In genomic region chr22:23786752-23787599, GRCh38 we compare ENCODE assay signal across 8 cellular contexts. TPM values are rescaled to one million over a fixed set of nuclear protein-coding genes. Genes with fewer than 3 reads are reported as not detected.
DNase-seq lines count a peak whose midpoint lies in the region; ATAC-seq, FAIRE-seq and TF ChIP-seq lines count a peak whose summit lies in the region.

Gene SMARCB1, plus strand, starts transcription at chr22:23786966. Its CDS starts 204 bp downstream, at chr22:23787170.

- no peaks in the 10 kb centered on the region for H3K9me1 ChIP-seq in keratinocyte (ENCODE audit: control insufficient read depth, extremely low read depth, insufficient read depth, low read length)

- peaks cover 13% of the 10 kb centered on the region for H4K20me1 ChIP-seq in keratinocyte (ENCODE audit: control insufficient read depth, extremely low read depth, insufficient read depth, low read length)

- H3K4me1 ChIP-seq in keratinocyte (ENCODE audit: control insufficient read depth, extremely low read depth, insufficient read depth, low read length): peaks cover 17% of the 10 kb centered on the region

- no peak for TF ChIP-seq CTCF in keratinocyte (optimal IDR thresholded peaks at IDR 0.05 in 1 of 3, IDR thresholded peaks at IDR 0.05 in 1 of 3, conservative IDR thresholded peaks at IDR 0.05 in 1 of 3; ENCODE audit: extremely low read depth in 1 of 3, insufficient read depth in 2 of 3, low read length in 3 of 3)

- H2AFZ ChIP-seq in keratinocyte (ENCODE audit: control insufficient read depth, low read length): peak within 1 kb of the TSS; percentile 95

- H3K4me2 ChIP-seq in keratinocyte (ENCODE audit: control insufficient read depth, extremely low read depth, insufficient read depth, low read depth, low read length): peak within 1 kb of the TSS; percentile 99

- peaks cover 46% of the 10 kb centered on the region for H3K79me2 ChIP-seq in keratinocyte (ENCODE audit: control insufficient read depth, insufficient read depth, low read length)

- ATAC-seq in GM18520 (IDR thresholded peaks at IDR 0.05; ENCODE audit: unreplicated experiment) (peak; percentile 45), HG03066 (IDR thresholded peaks at IDR 0.05; ENCODE audit: low read depth, unreplicated experiment) (peak; percentile 80)

- H3K4me3 ChIP-seq in keratinocyte (ENCODE audit: control insufficient read depth in 2 of 3, extremely low read depth in 1 of 3, insufficient read depth in 2 of 3, low read depth in 1 of 3, low read length in 3 of 3): peak within 1 kb of the TSS; percentile 67 to 95 (median 95)

- peaks cover 2 to 5% of the 10 kb centered on the region in 2 experiments for H3K36me3 ChIP-seq in keratinocyte (ENCODE audit: control insufficient read depth in 2 of 2, extremely low read depth in 1 of 2, insufficient read depth in 2 of 2, low read length in 2 of 2)

- DNase-seq in 8988T (peak; percentile 95), NCI-H2227 treated with DMSO at 0.1 percent for 48 hours (lab: John Stamatoyannopoulos, UW) (peak; percentile 71), keratinocyte (ENCODE audit: low read depth, low spot score) (peak; percentile 25)
- DNase-seq in activated CD4-positive, CD25-positive, alpha-beta regulatory T cell treated with anti-CD3 and anti-CD28 coated beads, Interleukin-2, amount 50 U/mL, for 16 hours (ENCODE audit: low read depth, low spot score): peak; percentile 87
- peak; percentile 84 for DNase-seq in central memory CD4-positive, alpha-beta T cell
- DNase-seq in stimulated activated CD4-positive, alpha-beta T cell treated with anti-CD3 and anti-CD28 coated beads, Interleukin-12 subunit alpha, Interleukin-12 subunit beta, amount 100 ng/mL, for 4 hours: peak; percentile 92

- dilution Hi-C loops in keratinocyte (cut with MboI; ENCODE audit: extremely low pct_ligation_motif_present, low sequenced_read_pairs): no loop called here

- peak within 1 kb of the TSS; percentile 96 for H3K9ac ChIP-seq in keratinocyte (ENCODE audit: control insufficient read depth, extremely low read depth, insufficient read depth, low read length)

- no peaks in the 10 kb centered on the region for H3K9me3 ChIP-seq in keratinocyte (ENCODE audit: control insufficient read depth, low read depth, low read length)

- no peak for FAIRE-seq in keratinocyte (lab: Jason Lieb, UNC)

- peak within 1 kb of the TSS; percentile 91 for H3K27ac ChIP-seq in keratinocyte (ENCODE audit: control insufficient read depth, insufficient read depth, low read length)

- H3K27me3 ChIP-seq in keratinocyte (ENCODE audit: control insufficient read depth, extremely low read depth, insufficient read depth, low read length): no peaks in the 10 kb centered on the region

RNA-seq across cellular contexts. Expression of gene SMARCB1, which starts in this region (rescaled TPM):
- polyA plus RNA-seq in keratinocyte: 70.0 to 108 TPM (median 95.2 TPM) in 3 replicates
- 64.4 TPM for polyA plus RNA-seq in keratinocyte (2011; ENCODE audit: low read depth)
- polyA plus RNA-seq in keratinocyte (2011; cell fraction: cytosol; rRNA removed): 90.8 and 109 TPM in 2 replicates
- 56.9 and 68.9 TPM in 2 replicates for polyA plus RNA-seq in keratinocyte (2011; cell fraction: nucleus; rRNA removed)
- polyA plus RNA-seq in keratinocyte (2012; ENCODE audit: low replicate concordance): 48.5 and 84.2 TPM in 2 replicates
- polyA minus RNA-seq in keratinocyte: 56.7 to 79.8 TPM (median 75.5 TPM) in 3 replicates
- 36.8 TPM for polyA minus RNA-seq in keratinocyte (2011; cell fraction: cytosol; rRNA and poly(A)+ RNA removed)
- polyA minus RNA-seq in keratinocyte (2011; cell fraction: nucleus; rRNA and poly(A)+ RNA removed): 18.6 and 26.4 TPM in 2 replicates

Comparison
In these comparisons a context has a peak if more than half of its experiments do, and no peak if none do; other contexts are left out.
1. Peak in every context shown above with its lines: DNase-seq, ATAC-seq, H3K4me3 ChIP-seq and H3K27ac ChIP-seq.
2. DNase-seq: peak in every context shown above with its lines; median percentile 95 in 8988T; 92 in stimulated activated CD4-positive, alpha-beta T cell treated with anti-CD3 and anti-CD28 coated beads, Interleukin-12 subunit alpha, Interleukin-12 subunit beta, amount 100 ng/mL, for 4 hours; 87 in activated CD4-positive, CD25-positive, alpha-beta regulatory T cell treated with anti-CD3 and anti-CD28 coated beads, Interleukin-2, amount 50 U/mL, for 16 hours; 84 in central memory CD4-positive, alpha-beta T cell; 71 in NCI-H2227 treated with DMSO at 0.1 percent for 48 hours; 25 in keratinocyte.